Comparison of ENCODE assay signal across 11 cellular contexts in genomic region chr20:47681977-47682812, GRCh38.
A peak's percentile ranks its signal among the peaks of the same experiment; 100 is the strongest.
DNase-seq lines count a peak whose midpoint lies in the region; ATAC-seq and TF ChIP-seq lines count a peak whose summit lies in the region.
"Had no signal": no experiment of that assay in that cellular context is flagged by ENCODE, and none has a peak within 500 bp of the region (broad histone marks: within the 10 kb centered on the region; RNA-seq: fewer than 3 reads in every experiment).

No MANE protein-coding gene starts in this region.

- H3K27ac ChIP-seq in lung (ENCODE audit: low read depth in 1 of 2, low read length in 1 of 2): peak overlapping the region in 1 of 2 donors; percentile 42
- H3K27ac ChIP-seq in upper lobe of left lung: peak overlapping the region; percentile 30 to 56 (median 46)

- WGBS in lung, 2 donors: 50 to 75% methylated on average over 23 of the region's 23 CpGs
- 53 to 57% methylated on average over 17 to 22 of the region's 23 CpGs for WGBS in upper lobe of left lung, 2 donors

- TF ChIP-seq POLR2A in upper lobe of left lung (IDR thresholded peaks at IDR 0.05): no peak

- peak; percentile 46 for DNase-seq in M059J (ENCODE audit: low read depth)
- peak; percentile 57 for DNase-seq in fibroblast of villous mesenchyme (ENCODE audit: low read depth)
- peak; percentile 64 for DNase-seq in lung (ENCODE audit: low spot score)
- peak; percentile 45 to 83 for DNase-seq in upper lobe of left lung
- no peak for DNase-seq in T-helper 2 cell
- no peak for DNase-seq in activated CD4-positive, alpha-beta T cell treated with anti-CD3 and anti-CD28 coated beads, Interleukin-2, amount 50 U/mL, for 4 hours
- DNase-seq: activated CD8-positive, alpha-beta memory T cell treated with anti-CD3 and anti-CD28 coated beads, Interleukin-2, amount 10 ng/mL, durations not matched to agents 7 days and 5 days; DMS53; NCI-H1694 treated with DMSO at 0.1 percent for 48 hours had no signal

- ATAC-seq in lung (ENCODE audit: insufficient read depth, low FRiP score): peak; percentile 37
- ATAC-seq in upper lobe of left lung (ENCODE audit: low FRiP score in 2 of 2): peak; percentile 40 to 62
- no peak for ATAC-seq in HG03442 (IDR thresholded peaks at IDR 0.05; ENCODE audit: unreplicated experiment)
- no peak for ATAC-seq in HG02798 (IDR thresholded peaks at IDR 0.05; ENCODE audit: poor library complexity, unreplicated experiment)
- ATAC-seq: activated CD8-positive, alpha-beta memory T cell treated with anti-CD3 and anti-CD28 coated beads, Interleukin-2, amount 10 ng/mL, durations not matched to agents 7 days and 5 days had no signal

- TF ChIP-seq EP300 in upper lobe of left lung (IDR thresholded peaks at IDR 0.05): peak in 1 of 4 donors; percentile 2

- no peaks in the 10 kb centered on the region for H3K36me3 ChIP-seq in lung (ENCODE audit: control insufficient read depth in 2 of 2, insufficient read depth in 2 of 2, low read length in 2 of 2)
- H3K36me3 ChIP-seq in upper lobe of left lung: no peaks in the 10 kb centered on the region

- H3K27me3 ChIP-seq in lung (ENCODE audit: control insufficient read depth, insufficient read depth) (no peaks in the 10 kb centered on the region), upper lobe of left lung (no peaks in the 10 kb centered on the region)

- H3K4me1 ChIP-seq in lung (ENCODE audit: control insufficient read depth in 2 of 2, insufficient read depth in 2 of 2, low read length in 2 of 2) (peaks cover 0 to 13% of the 10 kb centered on the region in 2 donors), upper lobe of left lung (peaks cover 12 to 18% (median 18%) of the 10 kb centered on the region in 4 donors)

- H3K9me3 ChIP-seq in lung (ENCODE audit: control insufficient read depth in 2 of 2, insufficient read depth in 1 of 2, low read length in 1 of 2) (no peaks in the 10 kb centered on the region), upper lobe of left lung (no peaks in the 10 kb centered on the region)

- H3K4me3 ChIP-seq in fibroblast of villous mesenchyme (ENCODE audit: low read depth, low read length) (no peak overlapping the region), lung (no peak overlapping the region), upper lobe of left lung (no peak overlapping the region)

- TF ChIP-seq CTCF in fibroblast of villous mesenchyme (IDR thresholded peaks at IDR 0.05; ENCODE audit: insufficient read depth, low read depth, low read length): no peak
- TF ChIP-seq CTCF in lung (IDR thresholded peaks at IDR 0.05; ENCODE audit: control extremely low read depth, extremely low read depth): no peak
- no peak for TF ChIP-seq CTCF in upper lobe of left lung (IDR thresholded peaks at IDR 0.05)

Comparison
In these comparisons a context has a peak if more than half of its experiments do, and no peak if none do; other contexts are left out.
1. DNase-seq: peak in M059J (single experiment), fibroblast of villous mesenchyme (single experiment), lung (single experiment) and upper lobe of left lung (2 of 2); none in T-helper 2 cell (0 of 5) and activated CD4-positive, alpha-beta T cell treated with anti-CD3 and anti-CD28 coated beads, Interleukin-2, amount 50 U/mL, for 4 hours (0 of 2).
2. ATAC-seq: peak in lung (single experiment) and upper lobe of left lung (2 of 2); none in HG03442 (single experiment) and HG02798 (single experiment).